Comparison of ENCODE assay signal across 19 cellular contexts in genomic region chr3:12987602-12988001, GRCh38.
"Had no signal": no experiment of that assay in that cellular context is flagged by ENCODE, and none has a peak within 500 bp of the region (broad histone marks: within the 10 kb centered on the region; RNA-seq: fewer than 3 reads in every experiment).

No MANE protein-coding gene starts in this region.

- ATAC-seq: activated CD8-positive, alpha-beta T cell treated with anti-CD3 and anti-CD28 coated beads, Interleukin-2, amount 10 ng/mL, durations not matched to agents 7 days and 5 days; activated T-cell treated with anti-CD3 and anti-CD28 coated beads, Interleukin-2, amount 50 U/mL, for 4 hours; left lung had no signal

- DNase-seq: activated CD4-positive, alpha-beta T cell treated with anti-CD3 and anti-CD28 coated beads, Interleukin-2, amount 10 ng/mL, durations not matched to agents 24 days and 14 days; activated CD4-positive, CD25-positive, alpha-beta regulatory T cell; activated CD8-positive, alpha-beta T cell treated with anti-CD3 and anti-CD28 coated beads, Interleukin-2, amount 10 ng/mL, durations not matched to agents 7 days and 5 days; activated effector memory CD4-positive, alpha-beta T cell treated with Interleukin-2 at 50 U/mL for 16 hours; activated naive CD4-positive, alpha-beta T cell treated with anti-CD3 and anti-CD28 coated beads, Interleukin-2, amount 50 U/mL, for 16 hours; activated T-cell treated with anti-CD3 and anti-CD28 coated beads, Interleukin-2, amount 50 U/mL, for 4 hours; cortex of kidney; kidney; left lung; mammary epithelial cell; stimulated activated CD4-positive, alpha-beta T cell treated with anti-CD3 and anti-CD28 coated beads, Interleukin-4, amount 100 ng/mL, for 1 hour had no signal

- H3K9me3 Mint-ChIP-seq: activated CD4-positive, alpha-beta T cell treated with anti-CD3 and anti-CD28 coated beads, Interleukin-2, amount 10 ng/mL, durations not matched to agents 24 days and 14 days; activated T-cell treated with anti-CD3 and anti-CD28 coated beads, Interleukin-2, amount 50 U/mL, for 4 hours; T-helper 2 cell treated with Interferon-gamma antibody and Interleukin-4, amounts not matched to agents 5 μg/mL and 100 μg/mL, for 36 hours had no signal

- H3K4me3 Mint-ChIP-seq: activated CD4-positive, alpha-beta T cell treated with anti-CD3 and anti-CD28 coated beads, Interleukin-2, amount 10 ng/mL, durations not matched to agents 24 days and 14 days; activated CD8-positive, alpha-beta T cell treated with anti-CD3 and anti-CD28 coated beads, Interleukin-2, amount 10 ng/mL, durations not matched to agents 7 days and 5 days; activated T-cell treated with anti-CD3 and anti-CD28 coated beads, Interleukin-2, amount 50 U/mL, for 4 hours; T-helper 2 cell treated with Interferon-gamma antibody and Interleukin-4, amounts not matched to agents 5 μg/mL and 100 μg/mL, for 36 hours had no signal

- H3K27ac Mint-ChIP-seq: activated CD4-positive, alpha-beta T cell treated with anti-CD3 and anti-CD28 coated beads, Interleukin-2, amount 10 ng/mL, durations not matched to agents 24 days and 14 days; activated CD8-positive, alpha-beta T cell treated with anti-CD3 and anti-CD28 coated beads, Interleukin-2, amount 10 ng/mL, durations not matched to agents 7 days and 5 days; T-helper 2 cell treated with Interferon-gamma antibody and Interleukin-4, amounts not matched to agents 5 μg/mL and 100 μg/mL, for 36 hours had no signal

- H3K9me3 ChIP-seq: ascending aorta, heart left ventricle, left lung, psoas muscle, upper lobe of right lung had no signal

- H3K4me3 ChIP-seq: ascending aorta, heart left ventricle, left lung, psoas muscle, skin epidermis, upper lobe of right lung had no signal

- H3K4me1 ChIP-seq: ascending aorta had no signal

- H3K27ac ChIP-seq: ascending aorta, left lung, skin epidermis, upper lobe of right lung had no signal

- H3K27me3 Mint-ChIP-seq: activated CD4-positive, alpha-beta T cell treated with anti-CD3 and anti-CD28 coated beads, Interleukin-2, amount 10 ng/mL, durations not matched to agents 24 days and 14 days had no signal

- H3K36me3 ChIP-seq: ascending aorta, heart left ventricle, upper lobe of right lung had no signal

- FAIRE-seq: frontal cortex, kidney, TTC549 had no signal

- H3K27me3 ChIP-seq: ascending aorta, heart left ventricle, left lung, upper lobe of right lung had no signal
